Comparison of ENCODE assay signal across 13 cellular contexts in genomic region chr5:178291969-178292825, GRCh38.
"Had no signal": no experiment of that assay in that cellular context is flagged by ENCODE, and none has a peak within 500 bp of the region (broad histone marks: within the 10 kb centered on the region; RNA-seq: fewer than 3 reads in every experiment).

No MANE protein-coding gene starts in this region.

- DNase-seq: activated CD4-positive, alpha-beta memory T cell treated with anti-CD3 and anti-CD28 coated beads, Interleukin-2, amount 10 ng/mL, durations not matched to agents 7 days and 5 days; activated CD4-positive, alpha-beta T cell treated with anti-CD3 and anti-CD28 coated beads for 1 hour; activated CD8-positive, alpha-beta memory T cell treated with anti-CD3 and anti-CD28 coated beads, Interleukin-2, amount 50 U/mL, for 48 hours; activated naive CD4-positive, alpha-beta T cell treated with Interleukin-2 at 50 U/mL for 16 hours; activated naive CD8-positive, alpha-beta T cell treated with anti-CD3 and anti-CD28 coated beads, Interleukin-2, amount 50 U/mL, for 24 hours; foreskin melanocyte; stimulated activated CD4-positive, alpha-beta T cell treated with anti-CD3 and anti-CD28 coated beads, Interleukin-2, amount 100 ng/mL, for 48 hours; stimulated activated naive CD8-positive, alpha-beta T cell treated with anti-CD3 and anti-CD28 coated beads, Interleukin-15, amount 100 ng/mL, for 72 hours; SW 1271; T-helper 9 cell had no signal

- H3K9me3 ChIP-seq: thoracic aorta had no signal

- ATAC-seq: activated naive CD8-positive, alpha-beta T cell treated with anti-CD3 and anti-CD28 coated beads, Interleukin-2, amount 50 U/mL, for 24 hours; heart left ventricle; stimulated activated naive CD8-positive, alpha-beta T cell treated with anti-CD3 and anti-CD28 coated beads, Interleukin-15, amount 100 ng/mL, for 72 hours had no signal

- H3K27me3 ChIP-seq: SJSA1 had no signal

- H3K36me3 ChIP-seq: heart left ventricle, SJSA1, thoracic aorta had no signal

- H3K4me1 ChIP-seq: SJSA1 had no signal

- H3K4me3 ChIP-seq: heart left ventricle, SJSA1, thoracic aorta had no signal

- H3K27ac ChIP-seq: heart left ventricle, SJSA1, thoracic aorta had no signal
